Comparison of ENCODE assay signal across 8 cellular contexts in the genomic region with DNA sequence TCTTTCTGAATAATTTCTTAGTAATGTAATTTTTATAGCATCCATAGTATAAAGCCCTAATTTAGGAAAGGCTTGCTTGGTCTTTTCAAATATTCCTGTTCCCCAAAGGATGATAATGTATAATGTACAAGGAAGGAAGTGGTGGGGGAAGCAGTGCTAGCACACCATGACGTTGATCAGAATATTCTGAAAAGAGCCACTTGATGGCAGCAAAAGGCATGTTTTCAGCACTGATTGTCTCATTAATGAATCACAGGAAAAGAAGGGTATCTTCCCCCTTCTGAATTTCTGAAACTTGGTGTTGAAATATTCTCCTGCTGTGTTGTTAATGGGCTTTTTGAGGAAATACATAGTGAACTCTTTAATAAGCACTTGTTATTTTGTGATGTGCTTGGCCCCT.
DNase-seq lines count a peak whose midpoint lies in the region; ATAC-seq and TF ChIP-seq lines count a peak whose summit lies in the region.

No MANE protein-coding gene starts in this region.

- H3K4me3 ChIP-seq in endodermal cell (ENCODE audit: low read length) (no peak overlapping the region), transverse colon (no peak overlapping the region)

- peak; percentile 13 for TF ChIP-seq CTCF in natural killer cell (IDR thresholded peaks at IDR 0.05)
- TF ChIP-seq CTCF in endodermal cell (conservative IDR thresholded peaks at IDR 0.05) = peak; percentile 77
- TF ChIP-seq CTCF in transverse colon (IDR thresholded peaks at IDR 0.05) = peak in 2 of 5 experiments; percentile 11 to 13

- H3K9ac ChIP-seq in endodermal cell (ENCODE audit: extremely low read depth, low read length, poor library complexity, severe bottlenecking) = no peak overlapping the region

- H3K4me3 Mint-ChIP-seq in natural killer cell (no peak overlapping the region), endodermal cell (no peak overlapping the region)
- no peak overlapping the region for H3K4me3 Mint-ChIP-seq in natural killer cell treated with Interleukin-12 subunit alpha and Interleukin-12 subunit beta and Interleukin-15 and Interleukin-18, amount 100 ng/mL, for 72 hours

- TF ChIP-seq POLR2A in transverse colon (IDR thresholded peaks at IDR 0.05) = no peak

- intact Hi-C loops in natural killer cell (cut with micrococcal nuclease) (no loop called here), transverse colon (cut with DNase I; ENCODE audit: low total_unique reads) (no loop called here)

- no peak for DNase-seq in natural killer cell
- no peak for DNase-seq in natural killer cell treated with Interleukin-12 subunit alpha and Interleukin-12 subunit beta and Interleukin-15 and Interleukin-18, amount 100 ng/mL, for 72 hours (ENCODE audit: low spot score)
- peak; percentile 71 for DNase-seq in HT1080 (ENCODE audit: low read depth)
- peak; percentile 80 for DNase-seq in RKO (ENCODE audit: low spot score)
- peak; percentile 62 for DNase-seq in endodermal cell
- DNase-seq in midbrain (lab: John Stamatoyannopoulos, UW) = peak; percentile 56
- no peak for DNase-seq in transverse colon

- peaks cover 0 to 2% of the 10 kb centered on the region in 2 donors for H3K9me3 Mint-ChIP-seq in natural killer cell
- H3K9me3 Mint-ChIP-seq in natural killer cell treated with Interleukin-12 subunit alpha and Interleukin-12 subunit beta and Interleukin-15 and Interleukin-18, amount 100 ng/mL, for 72 hours = peaks cover under 1% of the 10 kb centered on the region
- peaks cover 8% of the 10 kb centered on the region for H3K9me3 Mint-ChIP-seq in endodermal cell

- no peak for TF ChIP-seq EP300 in transverse colon (IDR thresholded peaks at IDR 0.05; ENCODE audit: low read depth)

- H3K9me3 ChIP-seq in endodermal cell (ENCODE audit: control insufficient read depth, low read length) (no peaks in the 10 kb centered on the region), transverse colon (no peaks in the 10 kb centered on the region)

- H3K27ac ChIP-seq in endodermal cell (ENCODE audit: low read depth, low read length) (no peak overlapping the region), transverse colon (no peak overlapping the region)

- 0 to 11% methylated on average over 1 of the region's 1 CpG for WGBS in endodermal cell (ENCODE audit: insufficient coverage in 1 of 2, insufficient read length in 1 of 2), 2 experiments
- 0 to 11% methylated on average over 1 of the region's 1 CpG for WGBS in transverse colon (ENCODE audit: low coverage in 1 of 2), 2 donors

- no peaks in the 10 kb centered on the region for H3K27me3 Mint-ChIP-seq in natural killer cell (ENCODE audit: low read depth in 2 of 2)
- H3K27me3 Mint-ChIP-seq in natural killer cell treated with Interleukin-12 subunit alpha and Interleukin-12 subunit beta and Interleukin-15 and Interleukin-18, amount 100 ng/mL, for 72 hours = no peaks in the 10 kb centered on the region
- no peaks in the 10 kb centered on the region for H3K27me3 Mint-ChIP-seq in endodermal cell (ENCODE audit: insufficient read depth)

- in situ Hi-C loops in transverse colon (cut with MboI; ENCODE audit: low pct_ligation_motif_present in 1 of 4, low pct_unique_long_range_greater_than_20kb in 1 of 4, low sequenced_read_pairs in 3 of 4) = no loop called here

- H3K4me1 Mint-ChIP-seq in natural killer cell = peaks cover 4 to 6% of the 10 kb centered on the region in 2 donors
- peaks cover 2 to 7% of the 10 kb centered on the region in 2 donors for H3K4me1 Mint-ChIP-seq in natural killer cell treated with Interleukin-12 subunit alpha and Interleukin-12 subunit beta and Interleukin-15 and Interleukin-18, amount 100 ng/mL, for 72 hours (ENCODE audit: low read depth in 2 of 2)
- peaks cover 19% of the 10 kb centered on the region for H3K4me1 Mint-ChIP-seq in endodermal cell

- no peaks in the 10 kb centered on the region for H3K27me3 ChIP-seq in endodermal cell (ENCODE audit: control insufficient read depth, insufficient read depth, low read length, poor library complexity, severe bottlenecking)
- no peaks in the 10 kb centered on the region for H3K27me3 ChIP-seq in transverse colon

- H3K36me3 ChIP-seq in endodermal cell (ENCODE audit: control insufficient read depth, insufficient read depth, low read length) (no peaks in the 10 kb centered on the region), transverse colon (no peaks in the 10 kb centered on the region)

- ATAC-seq in natural killer cell (no peak), GM21723 (IDR thresholded peaks at IDR 0.05; ENCODE audit: unreplicated experiment) (peak; percentile 99)
- no peak for ATAC-seq in natural killer cell treated with Interleukin-12 subunit alpha and Interleukin-12 subunit beta and Interleukin-15 and Interleukin-18, amount 100 ng/mL, for 72 hours

- H3K27ac Mint-ChIP-seq in natural killer cell = no peak overlapping the region
- no peak overlapping the region for H3K27ac Mint-ChIP-seq in natural killer cell treated with Interleukin-12 subunit alpha and Interleukin-12 subunit beta and Interleukin-15 and Interleukin-18, amount 100 ng/mL, for 72 hours
- H3K27ac Mint-ChIP-seq in endodermal cell = no peak overlapping the region

- no peaks in the 10 kb centered on the region for H3K36me3 Mint-ChIP-seq in natural killer cell
- no peaks in the 10 kb centered on the region for H3K36me3 Mint-ChIP-seq in natural killer cell treated with Interleukin-12 subunit alpha and Interleukin-12 subunit beta and Interleukin-15 and Interleukin-18, amount 100 ng/mL, for 72 hours
- H3K36me3 Mint-ChIP-seq in endodermal cell (ENCODE audit: low read depth) = no peaks in the 10 kb centered on the region

- H3K4me1 ChIP-seq in endodermal cell (ENCODE audit: control insufficient read depth, insufficient read depth, low read length) (no peaks in the 10 kb centered on the region), transverse colon (no peaks in the 10 kb centered on the region)

Comparison
In these comparisons a context has a peak if more than half of its experiments do, and no peak if none do; other contexts are left out.
1. DNase-seq: peak in HT1080 (single experiment), RKO (single experiment), endodermal cell (single experiment) and midbrain (single experiment); none in natural killer cell (single experiment), natural killer cell treated with Interleukin-12 subunit alpha and Interleukin-12 subunit beta and Interleukin-15 and Interleukin-18, amount 100 ng/mL, for 72 hours (single experiment) and transverse colon (single experiment).